13 cellular contexts compared by ENCODE assay signal in genomic region chr1:42992043-42992697, GRCh38.
"Had no signal": no experiment of that assay in that cellular context is flagged by ENCODE, and none has a peak within 500 bp of the region (broad histone marks: within the 10 kb centered on the region; RNA-seq: fewer than 3 reads in every experiment).

No MANE protein-coding gene starts in this region.

- H3K27ac Mint-ChIP-seq: activated CD4-positive, alpha-beta memory T cell treated with anti-CD3 and anti-CD28 coated beads, Interleukin-2, amount 10 ng/mL, durations not matched to agents 7 days and 5 days; activated naive CD8-positive, alpha-beta T cell treated with anti-CD3 and anti-CD28 coated beads for 36 hours; memory B cell had no signal

- H3K36me3 ChIP-seq: breast epithelium had no signal

- H3K9me3 ChIP-seq: breast epithelium, tibial artery had no signal

- H3K4me1 ChIP-seq: breast epithelium, tibial artery had no signal

- ATAC-seq: esophagus mucosa had no signal

- H3K27ac ChIP-seq: breast epithelium, dorsolateral prefrontal cortex, tibial artery had no signal

- H3K9me3 Mint-ChIP-seq: activated CD4-positive, alpha-beta memory T cell treated with anti-CD3 and anti-CD28 coated beads, Interleukin-2, amount 10 ng/mL, durations not matched to agents 7 days and 5 days had no signal

- H3K4me3 Mint-ChIP-seq: activated CD4-positive, alpha-beta memory T cell treated with anti-CD3 and anti-CD28 coated beads, Interleukin-2, amount 10 ng/mL, durations not matched to agents 7 days and 5 days; activated naive CD8-positive, alpha-beta T cell treated with anti-CD3 and anti-CD28 coated beads for 36 hours; memory B cell had no signal

- H3K27me3 Mint-ChIP-seq: activated naive CD8-positive, alpha-beta T cell treated with anti-CD3 and anti-CD28 coated beads for 36 hours; memory B cell had no signal

- H3K4me1 Mint-ChIP-seq: activated CD4-positive, alpha-beta memory T cell treated with anti-CD3 and anti-CD28 coated beads, Interleukin-2, amount 10 ng/mL, durations not matched to agents 7 days and 5 days; activated naive CD8-positive, alpha-beta T cell treated with anti-CD3 and anti-CD28 coated beads for 36 hours had no signal

- H3K27me3 ChIP-seq: breast epithelium, dorsolateral prefrontal cortex, tibial artery had no signal

- H3K4me3 ChIP-seq: breast epithelium, dorsolateral prefrontal cortex, tibial artery had no signal

- DNase-seq: activated CD4-positive, alpha-beta memory T cell treated with anti-CD3 and anti-CD28 coated beads, Interleukin-2, amount 10 ng/mL, durations not matched to agents 7 days and 5 days; activated gamma-delta T cell treated with Interleukin-2 at 50 U/mL for 16 hours; activated naive CD8-positive, alpha-beta T cell treated with anti-CD3 and anti-CD28 coated beads for 36 hours; activated T-cell treated with anti-CD3 and anti-CD28 coated beads, Interleukin-2, amount 50 U/mL, for 48 hours; anterior cingulate cortex; dorsolateral prefrontal cortex; foreskin fibroblast; stimulated activated CD4-positive, alpha-beta T cell treated with anti-CD3 and anti-CD28 coated beads, Interleukin-15, amount 100 ng/mL, for 24 hours; T1000; tibial artery had no signal
